Comparison of ENCODE assay signal across 8 cellular contexts in genomic region chrX:123859828-123860505, GRCh38. TPM values are rescaled to one million over a fixed set of nuclear protein-coding genes. Genes with fewer than 3 reads are reported as not detected.
DNase-seq lines count a peak whose midpoint lies in the region; ATAC-seq lines count a peak whose summit lies in the region.

Gene XIAP, plus strand, starts transcription at chrX:123860053. Its CDS starts 25,610 bp downstream, at chrX:123885663.

- H3K27ac ChIP-seq in SJCRH30 (peak within 1 kb of the TSS; percentile 91), neuronal stem cell (replicated peaks; ENCODE audit: low read length) (peak within 1 kb of the TSS; percentile 97), substantia nigra (ENCODE audit: low read depth, low read length, poor library complexity, severe bottlenecking) (peak within 1 kb of the TSS; percentile 85)

- H3K18ac ChIP-seq in neuronal stem cell (ENCODE audit: low read length) = peak within 1 kb of the TSS; percentile 74

- H4K8ac ChIP-seq in neuronal stem cell (ENCODE audit: low read depth, low read length) = no peak within 1 kb of the TSS

- no peak within 1 kb of the TSS for H4K91ac ChIP-seq in neuronal stem cell (ENCODE audit: low read depth, low read length, poor library complexity)

- H3K36me3 ChIP-seq in SJCRH30 = no peaks in the 10 kb centered on the region; the same call in 1 of the 2 replicates
- H3K36me3 ChIP-seq in neuronal stem cell (replicated peaks in 1 of 2; ENCODE audit: control insufficient read depth in 2 of 2, insufficient read depth in 2 of 2, low read length in 2 of 2) = no peaks in the 10 kb centered on the region

- no CpG with 5 or more reads among the region's 62 CpGs for WGBS in neuronal stem cell (ENCODE audit: extremely low coverage in 2 of 2, insufficient read length in 2 of 2, insufficient replicate concordance in 1 of 2), 2 donors

- H3K27me3 ChIP-seq in SJCRH30 = no peaks in the 10 kb centered on the region
- no peaks in the 10 kb centered on the region for H3K27me3 ChIP-seq in neuronal stem cell (ENCODE audit: control insufficient read depth in 3 of 3, insufficient read depth in 3 of 3, low read depth in 1 of 3, low read length in 3 of 3)

- H3K4me3 ChIP-seq in SJCRH30 (peak within 1 kb of the TSS; percentile 70), neuronal stem cell (ENCODE audit: low read length in 2 of 2) (peak within 1 kb of the TSS; percentile 48 to 89)

- no peak within 1 kb of the TSS for H2BK15ac ChIP-seq in neuronal stem cell (ENCODE audit: low read length)

- no peaks in the 10 kb centered on the region for H3K79me1 ChIP-seq in neuronal stem cell (ENCODE audit: low read depth, low read length)

- no peak within 1 kb of the TSS for H3K14ac ChIP-seq in neuronal stem cell (ENCODE audit: low read length)

- H3K4ac ChIP-seq in neuronal stem cell (ENCODE audit: low read length) = no peak within 1 kb of the TSS

- peak within 1 kb of the TSS; percentile 91 for H2AFZ ChIP-seq in neuronal stem cell (ENCODE audit: low read length)

- H3K9me3 ChIP-seq in SJCRH30 (replicated peaks) = no peaks in the 10 kb centered on the region
- no peaks in the 10 kb centered on the region for H3K9me3 ChIP-seq in neuronal stem cell (replicated peaks in 1 of 2; ENCODE audit: control insufficient read depth in 2 of 2, insufficient read depth in 1 of 2, low read depth in 1 of 2, low read length in 2 of 2)

- no peak within 1 kb of the TSS for H2BK120ac ChIP-seq in neuronal stem cell (ENCODE audit: low read depth, low read length)

- H3K9ac ChIP-seq in neuronal stem cell (ENCODE audit: low read depth, low read length, poor library complexity) = peak within 1 kb of the TSS; percentile 70

- DNase-seq in Daoy (ENCODE audit: low read depth) (peak; percentile 89), KBM-7 (peak; percentile 90), SJCRH30 (peak; percentile 94), foreskin melanocyte (peak; percentile 82), neuronal stem cell (ENCODE audit: low spot score) (peak; percentile 64), substantia nigra (lab: John Stamatoyannopoulos, UW) (peak; percentile 24 to 89 (median 71))
- peak; percentile 14 to 43 (median 42) for DNase-seq in activated naive CD4-positive, alpha-beta T cell (lab: John Stamatoyannopoulos, UW)

- H3K4me1 ChIP-seq in SJCRH30 = no peaks in the 10 kb centered on the region
- peaks cover 0 to 2% of the 10 kb centered on the region in 2 donors for H3K4me1 ChIP-seq in neuronal stem cell (ENCODE audit: control insufficient read depth in 2 of 2, insufficient read depth in 1 of 2, low read depth in 1 of 2, low read length in 2 of 2)

- H2BK5ac ChIP-seq in neuronal stem cell (ENCODE audit: low read length) = peak within 1 kb of the TSS; percentile 24

- H2BK12ac ChIP-seq in neuronal stem cell (ENCODE audit: low read length) = no peak within 1 kb of the TSS

- H3K4me2 ChIP-seq in neuronal stem cell (ENCODE audit: insufficient read depth, low read length, poor library complexity, severe bottlenecking) = peak within 1 kb of the TSS; percentile 33

- in situ Hi-C loops in KBM-7 (cut with MboI; ENCODE audit: low pct_unique_long_range_greater_than_20kb, low sequenced_read_pairs) = no loop called here

- ATAC-seq in GM21717 (IDR thresholded peaks at IDR 0.05; ENCODE audit: unreplicated experiment) = peak; percentile 71

- no peak within 1 kb of the TSS for H2AK5ac ChIP-seq in neuronal stem cell (ENCODE audit: low read depth, low read length)

- H3K23ac ChIP-seq in neuronal stem cell (ENCODE audit: low read depth, low read length, poor library complexity) = no peak within 1 kb of the TSS

RNA-seq across cellular contexts. Expression of gene XIAP, which starts in this region (rescaled TPM):
- 19.8 and 31.4 TPM in 2 replicates for total RNA-seq in Daoy (2014; rRNA removed; shearing (Covaris generic))
- 56.0 and 60.1 TPM in 2 replicates for total RNA-seq in SJCRH30 (2014; rRNA removed; shearing (Covaris generic))
- polyA plus RNA-seq in neuronal stem cell (2013, experiment 1 of 2) = 16.4 TPM
- polyA plus RNA-seq in neuronal stem cell (2013, experiment 2 of 2) = 17.7 TPM

Comparison
In these comparisons a context has a peak if more than half of its experiments do, and no peak if none do; other contexts are left out.
1. Peak in every context shown above with its lines: DNase-seq, ATAC-seq, H3K4me3 ChIP-seq and H3K27ac ChIP-seq.
2. DNase-seq: peak in every context shown above with its lines; median percentile 94 in SJCRH30; 90 in KBM-7; 89 in Daoy; 82 in foreskin melanocyte; 71 in substantia nigra; 64 in neuronal stem cell; 42 in activated naive CD4-positive, alpha-beta T cell.